ENCODE assay signal across 1 cellular context in the genomic region with DNA sequence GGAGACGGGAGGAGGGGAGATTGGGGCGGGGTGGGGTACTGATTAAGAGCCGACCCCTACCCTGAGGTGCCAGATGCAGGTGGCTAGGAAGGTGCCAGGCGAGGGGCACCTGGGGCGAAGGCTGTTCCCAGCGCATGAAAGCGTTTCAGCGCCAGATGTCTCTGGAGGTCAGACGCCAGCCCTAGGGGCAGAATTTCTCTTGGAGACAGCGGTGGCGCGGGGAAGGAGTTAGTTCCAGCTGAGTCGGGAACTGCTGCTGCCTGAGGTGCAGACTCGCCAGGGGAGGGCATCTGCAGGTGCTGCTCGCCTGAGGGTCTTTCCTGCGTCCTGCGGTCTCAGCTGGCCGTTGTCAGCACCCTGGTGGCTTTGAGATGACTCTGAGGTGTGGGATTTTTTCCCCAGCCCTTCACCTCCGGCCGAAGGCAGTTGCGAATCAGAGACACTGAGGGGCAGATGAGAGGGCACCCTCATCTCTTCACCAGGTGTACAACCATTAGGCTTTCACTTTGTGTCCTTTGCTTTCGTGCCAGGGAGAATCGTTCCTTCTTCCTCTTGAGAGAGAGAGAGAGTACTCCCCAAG.
TF ChIP-seq lines count a peak whose summit lies in the region.

No MANE protein-coding gene starts in this region.

TF ChIP-seq in SK-N-SH, 30 proteins besides CTCF, POLR2A, EP300 and RAD21 (continued from another document):
- TF ChIP-seq, protein P1, sequence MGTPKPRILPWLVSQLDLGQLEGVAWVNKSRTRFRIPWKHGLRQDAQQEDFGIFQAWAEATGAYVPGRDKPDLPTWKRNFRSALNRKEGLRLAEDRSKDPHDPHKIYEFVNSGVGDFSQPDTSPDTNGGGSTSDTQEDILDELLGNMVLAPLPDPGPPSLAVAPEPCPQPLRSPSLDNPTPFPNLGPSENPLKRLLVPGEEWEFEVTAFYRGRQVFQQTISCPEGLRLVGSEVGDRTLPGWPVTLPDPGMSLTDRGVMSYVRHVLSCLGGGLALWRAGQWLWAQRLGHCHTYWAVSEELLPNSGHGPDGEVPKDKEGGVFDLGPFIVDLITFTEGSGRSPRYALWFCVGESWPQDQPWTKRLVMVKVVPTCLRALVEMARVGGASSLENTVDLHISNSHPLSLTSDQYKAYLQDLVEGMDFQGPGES (IDR thresholded peaks at IDR 0.05; ENCODE audit: low read depth, low read length): no peak
- no peak for TF ChIP-seq SMC3 (IDR thresholded peaks at IDR 0.05; ENCODE audit: low read depth, low read length)
- TF ChIP-seq RCOR1 (IDR thresholded peaks at IDR 0.05; ENCODE audit: low read length): no peak
- no peak for TF ChIP-seq MEF2A (IDR thresholded peaks at IDR 0.05; ENCODE audit: borderline replicate concordance, low read depth)
- no peak for TF ChIP-seq GATA2 (CRISPR knock-in tag; IDR thresholded peaks at IDR 0.05)
- no peak for TF ChIP-seq SIN3A (IDR thresholded peaks at IDR 0.05; ENCODE audit: borderline replicate concordance, low read depth, low read length)
